27 cellular contexts compared by ENCODE assay signal in genomic region chr14:103315941-103316340, GRCh38. TPM values are rescaled to one million over a fixed set of nuclear protein-coding genes. Genes with fewer than 3 reads are reported as not detected.
DNase-seq lines count a peak whose midpoint lies in the region; ATAC-seq and TF ChIP-seq lines count a peak whose summit lies in the region.
"Had no signal": no experiment of that assay in that cellular context is flagged by ENCODE, and none has a peak within 500 bp of the region (broad histone marks: within the 10 kb centered on the region; RNA-seq: fewer than 3 reads in every experiment).

No MANE protein-coding gene starts in this region.

- DNase-seq in left ventricle myocardium superior (no peak), left cardiac atrium (no peak), left lung (peak in 1 of 2 donors; percentile 59), prostate gland (ENCODE audit: low spot score) (no peak), upper lobe of right lung (no peak), cerebellar cortex (ENCODE audit: low spot score) (no peak), islet precursor cell (no peak), kidney glomerular epithelial cell (lab: John Stamatoyannopoulos, UW) (no peak)
- DNase-seq: activated CD4-positive, alpha-beta T cell treated with anti-CD3 and anti-CD28 coated beads for 4 hours; activated CD8-positive, alpha-beta T cell treated with anti-CD3 and anti-CD28 coated beads, Interleukin-2, amount 10 ng/mL, durations not matched to agents 7 days and 5 days; activated naive CD4-positive, alpha-beta T cell treated with anti-CD3 and anti-CD28 coated beads, Interleukin-2, amount 50 U/mL, for 16 hours; amniotic stem cell; brain microvascular endothelial cell; CD4-positive, CD25-positive, alpha-beta regulatory T cell; left colon; MM.1S; naive B cell; NCI-H1105 treated with DMSO at 0.1 percent for 48 hours; NCI-H2029 treated with DMSO at 0.1 percent for 48 hours; NCI-H774; stimulated activated CD8-positive, alpha-beta memory T cell treated with anti-CD3 and anti-CD28 coated beads, Interleukin-4, amount 100 ng/mL, for 48 hours; T1000 had no signal

- H3K36me3 ChIP-seq in left lung: no peaks in the 10 kb centered on the region
- H3K36me3 ChIP-seq in prostate gland: no peaks in the 10 kb centered on the region
- H3K36me3 ChIP-seq in upper lobe of right lung: no peaks in the 10 kb centered on the region
- H3K36me3 ChIP-seq: brain microvascular endothelial cell, gastroesophageal sphincter, thoracic aorta had no signal

- H3K9me3 ChIP-seq in left lung: no peaks in the 10 kb centered on the region
- no peaks in the 10 kb centered on the region for H3K9me3 ChIP-seq in prostate gland
- no peaks in the 10 kb centered on the region for H3K9me3 ChIP-seq in upper lobe of right lung
- H3K9me3 ChIP-seq: gastroesophageal sphincter, thoracic aorta had no signal

- TF ChIP-seq CTCF in left lung (IDR thresholded peaks at IDR 0.05) (no peak), prostate gland (IDR thresholded peaks at IDR 0.05) (no peak), upper lobe of right lung (IDR thresholded peaks at IDR 0.05) (no peak)

- H3K27ac ChIP-seq in left lung: peak overlapping the region; percentile 20 to 59
- H3K27ac ChIP-seq in prostate gland: peak overlapping the region; percentile 33 to 46
- peak overlapping the region; percentile 28 for H3K27ac ChIP-seq in upper lobe of right lung
- H3K27ac ChIP-seq: brain microvascular endothelial cell, gastroesophageal sphincter, hepatocyte, thoracic aorta, VCaP had no signal

- intact Hi-C loops in left ventricle myocardium superior (cut with micrococcal nuclease) (no loop called here), left cardiac atrium (cut with DNase I) (no loop called here), left lung (cut with DNase I) (no loop called here), prostate gland (cut with DNase I) (no loop called here), upper lobe of right lung (cut with DNase I) (no loop called here)

- H3K4me1 ChIP-seq in left lung (peaks cover 0 to 24% of the 10 kb centered on the region in 2 donors), prostate gland (replicated peaks) (no peaks in the 10 kb centered on the region), upper lobe of right lung (peaks cover 6% of the 10 kb centered on the region)
- H3K4me1 ChIP-seq: gastroesophageal sphincter had no signal

- H3K4me3 ChIP-seq in left lung (no peak overlapping the region), prostate gland (no peak overlapping the region), upper lobe of right lung (no peak overlapping the region)
- H3K4me3 ChIP-seq: gastroesophageal sphincter, GM23248, hepatocyte, thoracic aorta had no signal

- ATAC-seq in left ventricle myocardium superior: peak; percentile 15
- no peak for ATAC-seq in left cardiac atrium
- no peak for ATAC-seq in left lung
- ATAC-seq in upper lobe of right lung: no peak
- ATAC-seq: activated CD8-positive, alpha-beta T cell treated with anti-CD3 and anti-CD28 coated beads, Interleukin-2, amount 10 ng/mL, durations not matched to agents 7 days and 5 days; left colon had no signal

- H3K27me3 ChIP-seq in left lung (no peaks in the 10 kb centered on the region), prostate gland (replicated peaks; ENCODE audit: insufficient read depth) (no peaks in the 10 kb centered on the region), upper lobe of right lung (no peaks in the 10 kb centered on the region)
- H3K27me3 ChIP-seq: brain microvascular endothelial cell, hepatocyte had no signal

- WGBS in prostate gland: 90% methylated on average over 11 of the region's 11 CpGs

- no peak for TF ChIP-seq POLR2A in prostate gland (IDR thresholded peaks at IDR 0.05)

RNA-seq across cellular contexts. Expression of gene EIF5, which starts 18.1 kb away (rescaled TPM):
- 240 TPM for total RNA-seq in left ventricle myocardium superior
- 100 to 1,000 TPM; 246 to 287 TPM for total RNA-seq in left cardiac atrium
- total RNA-seq in left lung: 100 to 1,000 TPM; 164 to 239 TPM
- 100 to 1,000 TPM; 205 to 268 TPM for total RNA-seq in prostate gland
- total RNA-seq in upper lobe of right lung: 245 TPM
